8 cellular contexts compared by ENCODE assay signal in the genomic region with DNA sequence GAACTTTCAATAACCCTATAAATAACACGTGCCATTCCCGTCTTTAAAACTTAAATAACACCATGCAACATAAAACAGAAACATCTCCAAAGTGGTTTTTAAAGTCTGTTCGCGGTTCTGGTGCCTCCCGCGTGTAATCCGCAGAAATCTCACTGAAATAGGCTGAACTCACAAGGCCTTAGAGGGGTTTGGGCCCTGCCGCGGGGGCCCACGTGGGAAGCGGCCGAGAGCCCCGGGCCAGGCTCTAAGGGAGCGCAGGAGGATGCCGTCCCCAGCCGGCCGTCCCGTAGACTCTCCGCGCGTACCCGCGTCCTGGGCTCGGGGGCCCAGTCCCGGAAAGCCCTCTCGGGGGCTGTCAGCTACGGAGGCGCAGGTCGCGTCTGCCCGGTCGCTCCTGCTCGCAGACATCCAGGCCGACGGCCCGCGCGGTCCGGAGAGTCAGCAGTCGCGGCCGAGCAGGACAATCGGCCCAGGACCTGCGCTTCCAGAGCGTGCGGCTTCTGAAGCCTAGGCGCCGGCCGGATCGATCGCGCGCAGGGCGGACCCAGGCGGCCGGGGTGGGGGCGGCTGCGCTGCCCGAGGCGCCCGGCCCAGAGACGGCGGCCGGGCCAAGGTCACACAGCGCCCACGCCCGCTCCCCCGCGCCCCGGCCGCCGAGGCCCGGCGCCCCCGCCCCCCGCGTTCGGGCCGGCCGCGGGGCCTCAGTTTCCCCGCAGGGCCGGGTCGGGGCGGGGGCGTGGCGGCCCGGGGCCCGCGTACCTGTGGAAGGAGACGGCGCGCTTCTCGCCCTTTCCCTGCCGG. TPM values are rescaled to one million over a fixed set of nuclear protein-coding genes. Genes with fewer than 3 reads are reported as not detected.
DNase-seq lines count a peak whose midpoint lies in the region; ATAC-seq, FAIRE-seq and TF ChIP-seq lines count a peak whose summit lies in the region.

No MANE protein-coding gene starts in this region.

- peak overlapping the region; percentile 66 for H2AFZ ChIP-seq in ACC112 (ENCODE audit: low read length, unreplicated experiment)

- ATAC-seq in GM18519 (IDR thresholded peaks at IDR 0.05; ENCODE audit: low FRiP score, unreplicated experiment) (peak; percentile 19), HG02973 (IDR thresholded peaks at IDR 0.05; ENCODE audit: unreplicated experiment) (peak; percentile 33)

- H3K4me1 ChIP-seq in ACC112 (ENCODE audit: control insufficient read depth, insufficient read depth, low read length, unreplicated experiment), result peaks cover 17% of the 10 kb centered on the region
- H3K4me1 ChIP-seq in ascending aorta, result peaks cover 17 to 29% of the 10 kb centered on the region in 2 donors
- no peaks in the 10 kb centered on the region for H3K4me1 ChIP-seq in iPS-15b (ENCODE audit: control insufficient read depth, insufficient read depth, low read length)
- peaks cover 4 to 7% of the 10 kb centered on the region in 2 donors for H3K4me1 ChIP-seq in small intestine (ENCODE audit: control insufficient read depth in 2 of 2, insufficient read depth in 1 of 2, low read depth in 1 of 2, low read length in 1 of 2)

- peaks cover 80% of the 10 kb centered on the region for H3K79me2 ChIP-seq in ACC112 (ENCODE audit: control insufficient read depth, insufficient read depth, low read length, unreplicated experiment)

- peaks cover 27% of the 10 kb centered on the region for H3K36me3 ChIP-seq in ACC112 (ENCODE audit: insufficient read depth, low read length)
- peaks cover 19 to 22% of the 10 kb centered on the region in 2 donors for H3K36me3 ChIP-seq in ascending aorta
- H3K36me3 ChIP-seq in iPS-15b (ENCODE audit: control insufficient read depth, insufficient read depth, low read length), result peaks cover 26% of the 10 kb centered on the region
- H3K36me3 ChIP-seq in small intestine (ENCODE audit: control insufficient read depth in 2 of 2, insufficient read depth in 2 of 2, low read length in 2 of 2), result peaks cover 7 to 12% of the 10 kb centered on the region in 2 donors

- H3K9ac ChIP-seq in iPS-15b (ENCODE audit: low read depth, low read length), result peak overlapping the region; percentile 29

- intact Hi-C loops in ascending aorta (cut with DNase I), result no loop called here

- TF ChIP-seq CTCF in ascending aorta (IDR thresholded peaks at IDR 0.05), result no peak

- no peak for FAIRE-seq in small intestine (lab: Jason Lieb, UNC)

- no peak for DNase-seq in ascending aorta (ENCODE audit: low spot score in 2 of 2)
- peak; percentile 63 for DNase-seq in small intestine
- no peak for DNase-seq in midbrain (lab: John Stamatoyannopoulos, UW)

- peak overlapping the region; percentile 99 for H3K4me3 ChIP-seq in ACC112 (ENCODE audit: low read depth, low read length)
- H3K4me3 ChIP-seq in ascending aorta, result peak overlapping the region; percentile 89 to 100
- peak overlapping the region; percentile 77 for H3K4me3 ChIP-seq in iPS-15b (ENCODE audit: low read depth, low read length)
- peak overlapping the region; percentile 93 to 94 for H3K4me3 ChIP-seq in small intestine (ENCODE audit: low read depth in 1 of 2, low read length in 2 of 2)

- no peaks in the 10 kb centered on the region for H3K27me3 ChIP-seq in ACC112 (ENCODE audit: insufficient read depth, low read length)
- no peaks in the 10 kb centered on the region for H3K27me3 ChIP-seq in ascending aorta
- H3K27me3 ChIP-seq in iPS-15b (ENCODE audit: control insufficient read depth, insufficient read depth, low read length), result no peaks in the 10 kb centered on the region
- H3K27me3 ChIP-seq in small intestine (ENCODE audit: control insufficient read depth in 2 of 2, insufficient read depth in 2 of 2, low read length in 2 of 2), result no peaks in the 10 kb centered on the region

- H3K9me3 ChIP-seq in ascending aorta, result no peaks in the 10 kb centered on the region
- H3K9me3 ChIP-seq in iPS-15b (ENCODE audit: control insufficient read depth, insufficient read depth, low read length), result no peaks in the 10 kb centered on the region
- no peaks in the 10 kb centered on the region for H3K9me3 ChIP-seq in small intestine (ENCODE audit: control insufficient read depth, low read depth)

- 0 to 1% (median 0%) methylated on average over 54 to 95 of the region's 95 CpGs for WGBS in small intestine, 3 donors

- H3K27ac ChIP-seq in ACC112 (ENCODE audit: low read depth, low read length) (peak overlapping the region; percentile 90), ascending aorta (peak overlapping the region; percentile 99), small intestine (ENCODE audit: low read depth in 1 of 2, low read length in 1 of 2) (peak overlapping the region; percentile 96 to 99)

TF ChIP-seq in PFSK-1, 5 proteins besides CTCF, POLR2A, EP300 and RAD21:
- TF ChIP-seq, protein P1, sequence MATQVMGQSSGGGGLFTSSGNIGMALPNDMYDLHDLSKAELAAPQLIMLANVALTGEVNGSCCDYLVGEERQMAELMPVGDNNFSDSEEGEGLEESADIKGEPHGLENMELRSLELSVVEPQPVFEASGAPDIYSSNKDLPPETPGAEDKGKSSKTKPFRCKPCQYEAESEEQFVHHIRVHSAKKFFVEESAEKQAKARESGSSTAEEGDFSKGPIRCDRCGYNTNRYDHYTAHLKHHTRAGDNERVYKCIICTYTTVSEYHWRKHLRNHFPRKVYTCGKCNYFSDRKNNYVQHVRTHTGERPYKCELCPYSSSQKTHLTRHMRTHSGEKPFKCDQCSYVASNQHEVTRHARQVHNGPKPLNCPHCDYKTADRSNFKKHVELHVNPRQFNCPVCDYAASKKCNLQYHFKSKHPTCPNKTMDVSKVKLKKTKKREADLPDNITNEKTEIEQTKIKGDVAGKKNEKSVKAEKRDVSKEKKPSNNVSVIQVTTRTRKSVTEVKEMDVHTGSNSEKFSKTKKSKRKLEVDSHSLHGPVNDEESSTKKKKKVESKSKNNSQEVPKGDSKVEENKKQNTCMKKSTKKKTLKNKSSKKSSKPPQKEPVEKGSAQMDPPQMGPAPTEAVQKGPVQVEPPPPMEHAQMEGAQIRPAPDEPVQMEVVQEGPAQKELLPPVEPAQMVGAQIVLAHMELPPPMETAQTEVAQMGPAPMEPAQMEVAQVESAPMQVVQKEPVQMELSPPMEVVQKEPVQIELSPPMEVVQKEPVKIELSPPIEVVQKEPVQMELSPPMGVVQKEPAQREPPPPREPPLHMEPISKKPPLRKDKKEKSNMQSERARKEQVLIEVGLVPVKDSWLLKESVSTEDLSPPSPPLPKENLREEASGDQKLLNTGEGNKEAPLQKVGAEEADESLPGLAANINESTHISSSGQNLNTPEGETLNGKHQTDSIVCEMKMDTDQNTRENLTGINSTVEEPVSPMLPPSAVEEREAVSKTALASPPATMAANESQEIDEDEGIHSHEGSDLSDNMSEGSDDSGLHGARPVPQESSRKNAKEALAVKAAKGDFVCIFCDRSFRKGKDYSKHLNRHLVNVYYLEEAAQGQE (IDR thresholded peaks at IDR 0.05; ENCODE audit: insufficient read depth in 1 of 2, low read depth in 2 of 2, low read length in 2 of 2), result no peak
- 0 out of 2 replicates have a peak, but pooled peaks have one; percentile 43 for TF ChIP-seq TAF1 (IDR thresholded peaks at IDR 0.05; ENCODE audit: borderline replicate concordance, insufficient read depth, low read length)
- no peak for TF ChIP-seq SIN3A (IDR thresholded peaks at IDR 0.05; ENCODE audit: borderline replicate concordance, insufficient read depth, low read length)
- TF ChIP-seq FOXP2 (optimal IDR thresholded peaks at IDR 0.05; ENCODE audit: borderline replicate concordance, extremely low read depth, extremely low read length, insufficient read depth), result no peak
- TF ChIP-seq POLR2AphosphoS5 (IDR thresholded peaks at IDR 0.05; ENCODE audit: low read depth, low read length), result no peak
TF ChIP-seq in PFSK-1: peak in this region for 1.

RNA-seq across cellular contexts. Expression of a gene that starts 0.6 kb away (rescaled TPM):
- 199 TPM for polyA plus RNA-seq in PFSK-1 (2012; ENCODE audit: insufficient read length, low read depth)
- 80.8 TPM for total RNA-seq in ascending aorta
- 100 to 1,000 TPM in 1 of 3 donors, 10 to 100 TPM in 2; 62.5 to 101 (median 80.5) TPM for polyA plus RNA-seq in small intestine

RNA-seq across cellular contexts. Expression of a gene that starts 1.1 kb away (rescaled TPM):
- 103 TPM for polyA plus RNA-seq in PFSK-1 (2012; ENCODE audit: insufficient read length, low read depth)
- total RNA-seq in ascending aorta, result 225 TPM
- 100 to 1,000 TPM in 1 of 3 donors, 10 to 100 TPM in 2; 44.2 to 196 (median 99.2) TPM for polyA plus RNA-seq in small intestine

RNA-seq across cellular contexts. Expression of a gene that starts 50.2 kb away (rescaled TPM):
- 49.2 TPM for polyA plus RNA-seq in PFSK-1 (2012; ENCODE audit: insufficient read length, low read depth)
- total RNA-seq in ascending aorta, result 25.0 TPM
- 10 to 100 TPM; 14.3 to 59.3 (median 15.4) TPM for polyA plus RNA-seq in small intestine
